In genomic region chr1:161530158-161530557, GRCh38 we compare ENCODE assay signal across 8 cellular contexts.
DNase-seq lines count a peak whose midpoint lies in the region; ATAC-seq and FAIRE-seq lines count a peak whose summit lies in the region.
"Not testable (repeated sequence)": the region's sequence is repeated elsewhere in the genome, so short reads cannot be mapped to it uniquely, and the experiment has no call there.

No MANE protein-coding gene starts in this region.

- intact Hi-C loops in head of caudate nucleus (cut with DNase I) = not testable (repeated sequence)

- peak; percentile 3 for FAIRE-seq in G401.6 (lab: Jason Lieb, UNC)

- DNase-seq in NCI-H146 treated with DMSO at 0.1 percent for 48 hours (lab: John Stamatoyannopoulos, UW; ENCODE audit: unreplicated experiment) (peak; percentile 3), T-helper 2 cell (peak in 4 of 5 experiments; percentile 50 to 69 (median 56)), head of caudate nucleus (peak in 40 of 42 donors; percentile 39 to 88 (median 68)), non-pigmented ciliary epithelial cell (ENCODE audit: low read depth) (peak; percentile 26), substantia nigra (lab: John Stamatoyannopoulos, UW) (peak in 25 of 49 donors; percentile 12 to 61 (median 35))
- peak; percentile 32 for DNase-seq in activated naive CD8-positive, alpha-beta T cell treated with anti-CD3 and anti-CD28 coated beads, Interleukin-2, amount 50 U/mL, for 16 hours (ENCODE audit: low read depth, low spot score)

- peak overlapping the region; percentile 87 for H3K27ac ChIP-seq in substantia nigra (ENCODE audit: low read depth, low read length, poor library complexity, severe bottlenecking)

- peak; percentile 32 for ATAC-seq in HG02763 (IDR thresholded peaks at IDR 0.05; ENCODE audit: unreplicated experiment)

Comparison
In these comparisons a context has a peak if more than half of its experiments do, and no peak if none do; other contexts are left out.
1. Peak in every context shown above with its lines: DNase-seq, ATAC-seq and H3K27ac ChIP-seq.
2. DNase-seq: peak in every context shown above with its lines; median percentile 68 in head of caudate nucleus; 56 in T-helper 2 cell; 35 in substantia nigra; 32 in activated naive CD8-positive, alpha-beta T cell treated with anti-CD3 and anti-CD28 coated beads, Interleukin-2, amount 50 U/mL, for 16 hours; 26 in non-pigmented ciliary epithelial cell; 3 in NCI-H146 treated with DMSO at 0.1 percent for 48 hours.